Comparison of ENCODE assay signal across 26 cellular contexts in the genomic region with DNA sequence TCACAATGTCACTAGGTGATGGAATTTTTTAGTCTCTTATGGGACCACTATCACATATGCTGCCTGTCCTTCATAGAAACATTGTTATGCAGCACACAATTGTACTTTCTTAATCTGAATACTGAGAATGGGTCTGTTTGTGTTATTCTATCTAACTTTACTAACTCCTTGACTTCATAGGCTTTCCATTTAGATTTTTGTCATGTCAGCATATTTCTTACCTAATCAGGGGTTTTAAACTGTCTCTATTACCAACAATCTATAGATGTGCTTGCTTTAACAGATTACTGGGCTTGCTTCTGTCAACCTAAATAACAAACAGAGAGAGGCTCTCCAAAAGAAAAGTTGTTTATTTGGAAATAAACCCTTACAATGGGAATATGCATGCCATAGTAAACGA.
DNase-seq lines count a peak whose midpoint lies in the region; ATAC-seq, FAIRE-seq and TF ChIP-seq lines count a peak whose summit lies in the region.
"Had no signal": no experiment of that assay in that cellular context is flagged by ENCODE, and none has a peak within 500 bp of the region (broad histone marks: within the 10 kb centered on the region; RNA-seq: fewer than 3 reads in every experiment).

No MANE protein-coding gene starts in this region.

- no peaks in the 10 kb centered on the region for H3K27me3 Mint-ChIP-seq in astrocyte (ENCODE audit: low read depth, unreplicated experiment)
- H3K27me3 Mint-ChIP-seq: CD4-positive, alpha-beta memory T cell; CD4-positive, CD25-positive, alpha-beta regulatory T cell; CD8-positive, alpha-beta memory T cell had no signal

- no peaks in the 10 kb centered on the region for H3K36me3 Mint-ChIP-seq in astrocyte (ENCODE audit: low read depth, unreplicated experiment)
- H3K36me3 Mint-ChIP-seq: CD14-positive monocyte; CD4-positive, alpha-beta memory T cell; CD4-positive, CD25-positive, alpha-beta regulatory T cell; CD8-positive, alpha-beta memory T cell had no signal

- TF ChIP-seq CTCF in A549 (IDR thresholded peaks at IDR 0.05), result no peak
- TF ChIP-seq CTCF in astrocyte (IDR thresholded peaks at IDR 0.05; ENCODE audit: insufficient read depth, low read depth, low read length), result no peak
- no peak for TF ChIP-seq CTCF in H1 (IDR thresholded peaks at IDR 0.05; ENCODE audit: control extremely low read depth in 1 of 3, insufficient read depth in 1 of 3, low read depth in 1 of 3, low read length in 3 of 3)
- no peak for TF ChIP-seq CTCF in thyroid gland (IDR thresholded peaks at IDR 0.05)

- H2AK5ac ChIP-seq in H1 (ENCODE audit: low read depth, low read length), result no peak overlapping the region

- no peaks in the 10 kb centered on the region for H3K36me3 ChIP-seq in astrocyte (ENCODE audit: insufficient read depth, low read length)
- no peaks in the 10 kb centered on the region for H3K36me3 ChIP-seq in H1 (ENCODE audit: control insufficient read depth in 2 of 4, insufficient read depth in 4 of 4, low read length in 3 of 4)
- no peaks in the 10 kb centered on the region for H3K36me3 ChIP-seq in thyroid gland
- H3K36me3 ChIP-seq: BE2C, BLaER1 had no signal

- WGBS in A549 (ENCODE audit: missing lambda C conversion rate), result 43% methylated on average over 1 of the region's 1 CpG
- 77% methylated on average over 1 of the region's 1 CpG; no CpG with 5 or more reads in 1 of the 2 experiments for WGBS in H1 (ENCODE audit: extremely low coverage in 1 of 2, insufficient coverage in 1 of 2, insufficient read length in 1 of 2, insufficient replicate concordance in 2 of 2, low coverage in 1 of 2, low lambda C conversion rate in 2 of 2, missing lambda C conversion rate in 1 of 2), 2 experiments
- 85 to 92% methylated on average over 1 of the region's 1 CpG for WGBS in thyroid gland, 2 donors

- H3K9me3 ChIP-seq in A549 (no peaks in the 10 kb centered on the region), astrocyte (ENCODE audit: insufficient read depth, low read depth, low read length) (no peaks in the 10 kb centered on the region), H1 (ENCODE audit: insufficient read depth in 2 of 2, low read depth in 1 of 2, low read length in 1 of 2) (no peaks in the 10 kb centered on the region), thyroid gland (no peaks in the 10 kb centered on the region)
- H3K9me3 ChIP-seq: BE2C, BLaER1 had no signal

- no peak overlapping the region for H2BK15ac ChIP-seq in H1 (ENCODE audit: low read length)

- no peak overlapping the region for H3K4me3 ChIP-seq in A549
- no peak overlapping the region for H3K4me3 ChIP-seq in astrocyte (ENCODE audit: insufficient read depth, low read depth, low read length)
- no peak overlapping the region for H3K4me3 ChIP-seq in H1 (ENCODE audit: extremely low read depth in 1 of 4, insufficient read depth in 2 of 4, low read depth in 3 of 4, low read length in 4 of 4)
- no peak overlapping the region for H3K4me3 ChIP-seq in thyroid gland (replicated peaks in 1 of 3)
- H3K4me3 ChIP-seq: BLaER1, GM12878 had no signal

- FAIRE-seq in A549 (lab: Jason Lieb, UNC), result no peak
- FAIRE-seq in astrocyte (lab: Jason Lieb, UNC), result peak; percentile 13
- FAIRE-seq in H1 (lab: Jason Lieb, UNC), result no peak
- FAIRE-seq: GM12878, GM12892, GM19239 had no signal

- H4K5ac ChIP-seq in H1 (ENCODE audit: insufficient read length, low read depth, low read length), result no peak overlapping the region

- H3K9me3 Mint-ChIP-seq in astrocyte (ENCODE audit: unreplicated experiment), result no peaks in the 10 kb centered on the region

- TF ChIP-seq POLR2A in A549 (IDR thresholded peaks at IDR 0.05; ENCODE audit: low read length), result no peak
- no peak for TF ChIP-seq POLR2A in H1 (IDR thresholded peaks at IDR 0.05; ENCODE audit: control extremely low read depth in 1 of 2, low read depth in 2 of 2, low read length in 2 of 2)
- no peak for TF ChIP-seq POLR2A in thyroid gland (IDR thresholded peaks at IDR 0.05)

- no peak overlapping the region for H3K9ac ChIP-seq in astrocyte (ENCODE audit: low read length)
- no peak overlapping the region for H3K9ac ChIP-seq in H1 (replicated peaks in 1 of 4; ENCODE audit: extremely low read depth in 1 of 4, low read depth in 3 of 4, low read length in 3 of 4)
- H3K9ac ChIP-seq: BLaER1 had no signal

- no peaks in the 10 kb centered on the region for H4K20me1 ChIP-seq in astrocyte (ENCODE audit: insufficient read depth, low read length)
- no peaks in the 10 kb centered on the region for H4K20me1 ChIP-seq in H1 (replicated peaks in 1 of 2; ENCODE audit: control insufficient read depth in 1 of 2, insufficient read depth in 2 of 2, low read length in 2 of 2)
- H4K20me1 ChIP-seq: BLaER1 had no signal

- no peak overlapping the region for H3K27ac Mint-ChIP-seq in astrocyte (ENCODE audit: unreplicated experiment)
- H3K27ac Mint-ChIP-seq: CD14-positive monocyte; CD4-positive, alpha-beta memory T cell; CD4-positive, CD25-positive, alpha-beta regulatory T cell; CD8-positive, alpha-beta memory T cell had no signal

- no peak overlapping the region for H2BK5ac ChIP-seq in H1 (ENCODE audit: low read depth, low read length)

- H3K4ac ChIP-seq in H1 (replicated peaks; ENCODE audit: insufficient read length, low read depth, low read length), result no peak overlapping the region

- CTCF ChIA-PET in A549 (lab: Yijun Ruan, JAX), result no interaction called here
- CTCF ChIA-PET in H1 (lab: Charles Lee; ENCODE audit: partially characterized antibody), result no interaction called here

- no peaks in the 10 kb centered on the region for H3K79me1 ChIP-seq in H1 (ENCODE audit: low read depth, low read length)

- H2AFZ ChIP-seq in astrocyte (ENCODE audit: low read depth, low read length), result no peak overlapping the region
- H2AFZ ChIP-seq in H1 (ENCODE audit: low read length), result no peak overlapping the region

- intact Hi-C loops in thyroid gland (cut with DNase I), result no loop called here

- no peak for TF ChIP-seq EP300 in A549 (IDR thresholded peaks at IDR 0.05)
- no peak for TF ChIP-seq EP300 in H1 (IDR thresholded peaks at IDR 0.05; ENCODE audit: borderline replicate concordance in 1 of 2, low read depth in 2 of 2, low read length in 2 of 2)

- H2BK20ac ChIP-seq in H1 (ENCODE audit: low read length), result no peak overlapping the region

- H3K27ac ChIP-seq in A549 (no peak overlapping the region), astrocyte (ENCODE audit: low read depth, low read length) (no peak overlapping the region), H1 (ENCODE audit: low read depth, low read length) (no peak overlapping the region), thyroid gland (no peak overlapping the region)
- H3K27ac ChIP-seq: 22Rv1, BLaER1 had no signal

- no peak overlapping the region for H3K14ac ChIP-seq in H1 (ENCODE audit: insufficient read length)

- no peak overlapping the region for H3K23ac ChIP-seq in H1 (ENCODE audit: insufficient read length)

- H3K4me1 ChIP-seq in A549, result no peaks in the 10 kb centered on the region
- no peaks in the 10 kb centered on the region for H3K4me1 ChIP-seq in astrocyte (ENCODE audit: insufficient read depth, low read length)
- no peaks in the 10 kb centered on the region for H3K4me1 ChIP-seq in H1 (replicated peaks in 1 of 4; ENCODE audit: control insufficient read depth in 3 of 4, insufficient read depth in 4 of 4, low read length in 3 of 4)
- no peaks in the 10 kb centered on the region for H3K4me1 ChIP-seq in thyroid gland
- H3K4me1 ChIP-seq: BE2C had no signal

- no peak overlapping the region for H2BK120ac ChIP-seq in H1 (replicated peaks; ENCODE audit: low read depth, low read length)

- ATAC-seq in A549 (no peak), GM18502 (IDR thresholded peaks at IDR 0.05; ENCODE audit: poor library complexity, unreplicated experiment) (no peak)
- ATAC-seq: GM12878 had no signal

- no peaks in the 10 kb centered on the region for H3K23me2 ChIP-seq in H1 (ENCODE audit: low read depth, low read length)

- DNase-seq in DMS53 (lab: John Stamatoyannopoulos, UW) (peak; percentile 39), DMS53 treated with DMSO at 0.1 percent for 48 hours (lab: John Stamatoyannopoulos, UW; ENCODE audit: unreplicated experiment) (no peak), A549 (ENCODE audit: low read depth in 1 of 2, low spot score in 1 of 2) (no peak), astrocyte (ENCODE audit: low read depth) (no peak), H1 (ENCODE audit: low read depth in 1 of 2, low spot score in 2 of 2) (no peak), thyroid gland (no peak)
- DNase-seq: ACHN; BE2C; C1 segment of cervical spinal cord; CD4-positive, alpha-beta memory T cell; CD4-positive, CD25-positive, alpha-beta regulatory T cell; CD8-positive, alpha-beta memory T cell; COR-L47; DMS 273 treated with DMSO at 0.1 percent for 48 hours; DMS153; DMS79; DND-41; EL; GDM1 had no signal

- no peak overlapping the region for H4K8ac ChIP-seq in H1 (ENCODE audit: extremely low read depth, insufficient read depth, low read length)

- H3K4me1 Mint-ChIP-seq in astrocyte (ENCODE audit: low read depth, unreplicated experiment), result peaks cover 11% of the 10 kb centered on the region
- H3K4me1 Mint-ChIP-seq: CD14-positive monocyte; CD4-positive, alpha-beta memory T cell; CD4-positive, CD25-positive, alpha-beta regulatory T cell; CD8-positive, alpha-beta memory T cell had no signal

- no peak for TF ChIP-seq RAD21 in A549 (conservative IDR thresholded peaks at IDR 0.05 in 1 of 2, IDR thresholded peaks at IDR 0.05 in 1 of 2)
- no peak for TF ChIP-seq RAD21 in H1 (IDR thresholded peaks at IDR 0.05 in 1 of 2, conservative IDR thresholded peaks at IDR 0.05 in 1 of 2; ENCODE audit: low read depth in 2 of 2, low read length in 2 of 2)

- H3K4me2 ChIP-seq in A549 (no peak overlapping the region), astrocyte (ENCODE audit: low read length) (no peak overlapping the region), H1 (ENCODE audit: insufficient read depth in 1 of 2, low read depth in 2 of 2, low read length in 2 of 2) (no peak overlapping the region)
- H3K4me2 ChIP-seq: BLaER1 had no signal

- H3K4me3 Mint-ChIP-seq in astrocyte (ENCODE audit: unreplicated experiment), result no peak overlapping the region
- H3K4me3 Mint-ChIP-seq: CD14-positive monocyte; CD4-positive, alpha-beta memory T cell; CD4-positive, CD25-positive, alpha-beta regulatory T cell; CD8-positive, alpha-beta memory T cell had no signal

- POLR2A ChIA-PET in A549 (lab: Yijun Ruan, JAX) (no interaction called here), H1 (lab: Charles Lee; ENCODE audit: partially characterized antibody) (no interaction called here)

- H3K27me3 ChIP-seq in astrocyte (ENCODE audit: insufficient read depth, low read length) (no peaks in the 10 kb centered on the region), H1 (replicated peaks in 1 of 4; ENCODE audit: control insufficient read depth in 3 of 4, extremely low read depth in 1 of 4, insufficient read depth in 3 of 4, low read length in 3 of 4) (peaks cover 0 to 1% (median 0%) of the 10 kb centered on the region in 4 experiments; a peak in 1 of 7 replicates), thyroid gland (no peaks in the 10 kb centered on the region)
- H3K27me3 ChIP-seq: BE2C, BLaER1 had no signal

- H3K79me2 ChIP-seq in astrocyte (ENCODE audit: insufficient read depth, low read length), result no peaks in the 10 kb centered on the region
- H3K79me2 ChIP-seq in H1 (ENCODE audit: control insufficient read depth in 1 of 2, insufficient read depth in 2 of 2, low read length in 2 of 2), result no peaks in the 10 kb centered on the region

- H2BK12ac ChIP-seq in H1 (ENCODE audit: low read depth, low read length), result no peak overlapping the region

- H4K91ac ChIP-seq in H1 (replicated peaks; ENCODE audit: insufficient read length, low read length), result no peak overlapping the region

- H3K56ac ChIP-seq in H1 (replicated peaks; ENCODE audit: insufficient read length, low read depth, low read length), result no peak overlapping the region

- H3K18ac ChIP-seq in H1 (ENCODE audit: extremely low read depth, low read length), result no peak overlapping the region
